ENCODE assay signal across 26 cellular contexts in the genomic region with DNA sequence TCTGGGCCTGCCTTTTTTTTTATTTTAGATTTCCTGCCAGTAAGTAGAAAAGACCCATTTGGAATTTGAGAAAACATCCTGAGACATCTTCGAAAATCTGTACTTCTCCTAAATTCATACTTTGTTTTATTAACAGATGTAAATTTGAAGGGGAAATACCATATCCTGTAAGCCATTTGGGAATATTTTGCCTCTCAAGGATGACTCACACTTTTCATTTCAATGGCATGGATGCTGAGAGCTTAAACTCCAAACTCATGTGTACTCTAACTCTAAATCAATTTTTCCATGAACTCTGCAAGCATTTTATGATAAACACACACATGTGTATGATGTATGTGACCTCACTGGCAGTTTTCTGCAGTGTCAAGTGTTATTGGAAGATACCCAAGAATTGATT.
DNase-seq lines count a peak whose midpoint lies in the region; ATAC-seq and TF ChIP-seq lines count a peak whose summit lies in the region.
"Had no signal": no experiment of that assay in that cellular context is flagged by ENCODE, and none has a peak within 500 bp of the region (broad histone marks: within the 10 kb centered on the region; RNA-seq: fewer than 3 reads in every experiment).

No MANE protein-coding gene starts in this region.

- no peak overlapping the region for H2AK5ac ChIP-seq in mesenchymal stem cell (ENCODE audit: low read length, severe bottlenecking)
- no peak overlapping the region for H2AK5ac ChIP-seq in H9 (ENCODE audit: insufficient read length, low read length)

- H3K18ac ChIP-seq in mesenchymal stem cell (ENCODE audit: low read depth in 1 of 2, low read length in 2 of 2) = no peak overlapping the region
- H3K18ac ChIP-seq in H9 (ENCODE audit: insufficient read length, low read depth, low read length) = no peak overlapping the region

- H3K4me2 ChIP-seq in mesenchymal stem cell (ENCODE audit: low read length, poor library complexity, severe bottlenecking) (no peak overlapping the region), H9 (ENCODE audit: insufficient read depth, insufficient read length, low read length) (no peak overlapping the region)

- no peak overlapping the region for H2BK12ac ChIP-seq in mesenchymal stem cell (ENCODE audit: low read length in 2 of 2)
- H2BK12ac ChIP-seq in H9 (ENCODE audit: insufficient read length, low read depth, low read length) = no peak overlapping the region

- H3K79me2 ChIP-seq in H9 (ENCODE audit: insufficient read depth, low read length) = no peaks in the 10 kb centered on the region; the same call in 1 of the 2 replicates

- no peak overlapping the region for H4K8ac ChIP-seq in mesenchymal stem cell (ENCODE audit: low read length)
- no peak overlapping the region for H4K8ac ChIP-seq in H9 (replicated peaks; ENCODE audit: insufficient read length, low read depth, low read length)

- H3K4me3 ChIP-seq in mesenchymal stem cell (ENCODE audit: insufficient read depth in 1 of 2, low read depth in 1 of 2, low read length in 2 of 2) = no peak overlapping the region
- H3K4me3 ChIP-seq: coronary artery, gastroesophageal sphincter, HAP-1, lower lobe of right lung, psoas muscle, testis had no signal

- no peaks in the 10 kb centered on the region for H4K20me1 ChIP-seq in H9 (ENCODE audit: control insufficient read depth, insufficient read depth, insufficient read length)

- no peak overlapping the region for H3T11ph ChIP-seq in H9 (ENCODE audit: low read length)

- no peaks in the 10 kb centered on the region for H3K9me3 Mint-ChIP-seq in HFFc6
- H3K9me3 Mint-ChIP-seq in H9 = no peaks in the 10 kb centered on the region
- H3K9me3 Mint-ChIP-seq: activated naive CD8-positive, alpha-beta T cell treated with anti-CD3 and anti-CD28 coated beads, Interleukin-2, amount 50 U/mL, for 24 hours; WTC11 had no signal

- no peak overlapping the region for H3K4ac ChIP-seq in mesenchymal stem cell (ENCODE audit: low read depth in 1 of 2, low read length in 2 of 2)
- no peak overlapping the region for H3K4ac ChIP-seq in H9 (ENCODE audit: low read depth, low read length)

- H3K4me1 ChIP-seq in mesenchymal stem cell (ENCODE audit: control insufficient read depth, insufficient read depth, low read depth, low read length) (no peaks in the 10 kb centered on the region), H9 (ENCODE audit: insufficient read depth, low read length) (peaks cover 6% of the 10 kb centered on the region; the same call in 1 of the 2 replicates)
- H3K4me1 ChIP-seq: lower lobe of right lung, psoas muscle, testis had no signal

- no peak overlapping the region for H2BK20ac ChIP-seq in H9 (ENCODE audit: low read depth, low read length, poor library complexity, severe bottlenecking)

- no peak overlapping the region for H4K91ac ChIP-seq in mesenchymal stem cell (ENCODE audit: low read length)
- H4K91ac ChIP-seq in H9 (ENCODE audit: insufficient read length, low read depth, low read length) = no peak overlapping the region

- H3K23me2 ChIP-seq in H9 (ENCODE audit: insufficient read length, low read depth, low read length, poor library complexity, severe bottlenecking) = no peaks in the 10 kb centered on the region

- H4K5ac ChIP-seq in H9 (ENCODE audit: insufficient read length, low read depth, low read length) = no peak overlapping the region

- no peak overlapping the region for H3K56ac ChIP-seq in H9 (ENCODE audit: insufficient read length, low read depth, low read length)

- no peak for ATAC-seq in HG03460 (IDR thresholded peaks at IDR 0.05; ENCODE audit: unreplicated experiment)
- ATAC-seq: activated naive CD8-positive, alpha-beta T cell treated with anti-CD3 and anti-CD28 coated beads, Interleukin-2, amount 50 U/mL, for 24 hours; gastroesophageal sphincter; lower lobe of right lung; psoas muscle; stimulated activated effector memory CD8-positive, alpha-beta T cell treated with anti-CD3 and anti-CD28 coated beads, Interleukin-12 subunit alpha, Interleukin-12 subunit beta, amount 100 ng/mL, for 72 hours; WTC11 had no signal

- DNase-seq in AG20443 (ENCODE audit: low spot score) (peak; percentile 10), HFFc6 (no peak), dermis microvascular lymphatic vessel endothelial cell (ENCODE audit: low read depth in 2 of 2) (peak; percentile 32 to 63), mesenchymal stem cell (peak; percentile 28), H9 (no peak), KG1 (lab: John Stamatoyannopoulos, UW) (no peak)
- DNase-seq in stimulated activated CD4-positive, alpha-beta T cell treated with anti-CD3 and anti-CD28 coated beads, Interleukin-15, amount 100 ng/mL, for 24 hours = no peak
- DNase-seq: activated CD4-positive, alpha-beta T cell treated with anti-CD3 and anti-CD28 coated beads, Interleukin-2, amount 50 U/mL, for 4 hours; activated effector memory CD4-positive, alpha-beta T cell treated with Interleukin-2 at 50 U/mL for 16 hours; activated naive CD8-positive, alpha-beta T cell treated with anti-CD3 and anti-CD28 coated beads, Interleukin-2, amount 50 U/mL, for 24 hours; CD4-positive, alpha-beta memory T cell; DMS79 treated with DMSO at 0.1 percent for 48 hours; kidney; lower lobe of right lung; NCI-H146; psoas muscle; stimulated activated CD4-positive, alpha-beta T cell treated with anti-CD3 and anti-CD28 coated beads, Interleukin-1b, Interleukin-23, amount 100 ng/mL, for 48 hours; T-helper 9 cell; testis had no signal

- H3K27ac ChIP-seq in mesenchymal stem cell (ENCODE audit: low read length, poor library complexity, severe bottlenecking) = no peak overlapping the region
- no peak overlapping the region for H3K27ac ChIP-seq in H9 (ENCODE audit: insufficient read length, low read depth, low read length)
- H3K27ac ChIP-seq: coronary artery, gastroesophageal sphincter, lower lobe of right lung, neutrophil, psoas muscle, testis had no signal

- H3K23ac ChIP-seq in mesenchymal stem cell (ENCODE audit: low read length in 2 of 2) (no peak overlapping the region), H9 (ENCODE audit: insufficient read length, low read depth, low read length) (no peak overlapping the region)

- H2BK15ac ChIP-seq in mesenchymal stem cell (ENCODE audit: low read depth, poor library complexity, severe bottlenecking) = no peak overlapping the region
- H2BK15ac ChIP-seq in H9 (ENCODE audit: low read depth, low read length) = no peak overlapping the region

- H3K27me3 ChIP-seq in mesenchymal stem cell (ENCODE audit: control insufficient read depth in 1 of 2, insufficient read depth in 1 of 2, low read length in 2 of 2) (no peaks in the 10 kb centered on the region), H9 (ENCODE audit: insufficient read depth, low read length) (no peaks in the 10 kb centered on the region)
- H3K27me3 ChIP-seq: gastroesophageal sphincter, neutrophil, testis had no signal

- H3K27me3 Mint-ChIP-seq in HFFc6 (ENCODE audit: insufficient read depth) = no peaks in the 10 kb centered on the region; the same call in 1 of the 2 replicates
- no peaks in the 10 kb centered on the region for H3K27me3 Mint-ChIP-seq in H9 (ENCODE audit: low read depth)
- H3K27me3 Mint-ChIP-seq: activated naive CD8-positive, alpha-beta T cell treated with anti-CD3 and anti-CD28 coated beads, Interleukin-2, amount 50 U/mL, for 24 hours; CD4-positive, alpha-beta memory T cell had no signal

- peaks cover 30% of the 10 kb centered on the region for H3K4me1 Mint-ChIP-seq in HFFc6 (ENCODE audit: low read depth)
- peaks cover 55 to 58% of the 10 kb centered on the region in 2 experiments for H3K4me1 Mint-ChIP-seq in H9
- H3K4me1 Mint-ChIP-seq: activated naive CD8-positive, alpha-beta T cell treated with anti-CD3 and anti-CD28 coated beads, Interleukin-2, amount 50 U/mL, for 24 hours; CD4-positive, alpha-beta memory T cell; stimulated activated effector memory CD8-positive, alpha-beta T cell treated with anti-CD3 and anti-CD28 coated beads, Interleukin-12 subunit alpha, Interleukin-12 subunit beta, amount 100 ng/mL, for 72 hours had no signal

- H3K9ac ChIP-seq in mesenchymal stem cell (ENCODE audit: low read length) (no peak overlapping the region), H9 (ENCODE audit: extremely low read depth, insufficient read length, low read length) (no peak overlapping the region)

- peak overlapping the region; percentile 49 for H3K27ac Mint-ChIP-seq in HFFc6
- peak overlapping the region in 1 of 3 experiments; percentile 69; a peak in 2 of 7 replicates for H3K27ac Mint-ChIP-seq in H9
- H3K27ac Mint-ChIP-seq: activated naive CD8-positive, alpha-beta T cell treated with anti-CD3 and anti-CD28 coated beads, Interleukin-2, amount 50 U/mL, for 24 hours; CD4-positive, alpha-beta memory T cell; stimulated activated effector memory CD8-positive, alpha-beta T cell treated with anti-CD3 and anti-CD28 coated beads, Interleukin-12 subunit alpha, Interleukin-12 subunit beta, amount 100 ng/mL, for 72 hours had no signal

- H2AFZ ChIP-seq in mesenchymal stem cell (ENCODE audit: low read depth, low read length) = no peak overlapping the region
- no peak overlapping the region for H2AFZ ChIP-seq in H9 (ENCODE audit: low read length)

- no peak for TF ChIP-seq CTCF in HFFc6 (IDR thresholded peaks at IDR 0.05)
- no peak for TF ChIP-seq CTCF in H9 (conservative IDR thresholded peaks at IDR 0.05)

- H3K4me3 Mint-ChIP-seq in HFFc6 (no peak overlapping the region), H9 (no peak overlapping the region)
- H3K4me3 Mint-ChIP-seq: activated naive CD8-positive, alpha-beta T cell treated with anti-CD3 and anti-CD28 coated beads, Interleukin-2, amount 50 U/mL, for 24 hours; CD4-positive, alpha-beta memory T cell; stimulated activated effector memory CD8-positive, alpha-beta T cell treated with anti-CD3 and anti-CD28 coated beads, Interleukin-12 subunit alpha, Interleukin-12 subunit beta, amount 100 ng/mL, for 72 hours; WTC11 had no signal

- H3K9me3 ChIP-seq in mesenchymal stem cell (ENCODE audit: control insufficient read depth, low read length) (no peaks in the 10 kb centered on the region), H9 (ENCODE audit: control insufficient read depth, low read depth, low read length) (no peaks in the 10 kb centered on the region)
- H3K9me3 ChIP-seq: gastroesophageal sphincter, HAP-1, lower lobe of right lung, neutrophil, psoas muscle, testis had no signal

- no peak overlapping the region for H3K14ac ChIP-seq in mesenchymal stem cell (ENCODE audit: low read length in 2 of 2)
- no peak overlapping the region for H3K14ac ChIP-seq in H9 (ENCODE audit: insufficient read depth, low read length)

- H2BK120ac ChIP-seq in mesenchymal stem cell (ENCODE audit: low read depth, low read length) (no peak overlapping the region), H9 (ENCODE audit: low read depth, low read length, poor library complexity, severe bottlenecking) (no peak overlapping the region)

- H3K79me1 ChIP-seq in mesenchymal stem cell (replicated peaks; ENCODE audit: low read length, poor library complexity, severe bottlenecking) (peaks cover 5% of the 10 kb centered on the region), H9 (ENCODE audit: insufficient read depth, low read depth, low read length, poor library complexity, severe bottlenecking) (no peaks in the 10 kb centered on the region)

- no peak overlapping the region for H2BK5ac ChIP-seq in mesenchymal stem cell (ENCODE audit: low read depth, low read length, poor library complexity, severe bottlenecking)
- H2BK5ac ChIP-seq in H9 (ENCODE audit: insufficient read length, low read length) = no peak overlapping the region

- H3K36me3 Mint-ChIP-seq in HFFc6 (ENCODE audit: low read depth) = peaks cover 16% of the 10 kb centered on the region; the same call in 1 of the 2 replicates
- peaks cover 6 to 11% (median 7%) of the 10 kb centered on the region in 3 experiments; a peak in 5 of 7 replicates for H3K36me3 Mint-ChIP-seq in H9 (ENCODE audit: insufficient read depth in 1 of 3, low read depth in 3 of 3)
- H3K36me3 Mint-ChIP-seq: CD4-positive, alpha-beta memory T cell; stimulated activated effector memory CD8-positive, alpha-beta T cell treated with anti-CD3 and anti-CD28 coated beads, Interleukin-12 subunit alpha, Interleukin-12 subunit beta, amount 100 ng/mL, for 72 hours; WTC11 had no signal

- no CpG with 5 or more reads among the region's 1 CpG for WGBS in mesenchymal stem cell
- no CpG with 5 or more reads among the region's 1 CpG for WGBS in H9 (ENCODE audit: extremely low coverage, insufficient read length, low lambda C conversion rate)

- H3K36me3 ChIP-seq in mesenchymal stem cell (ENCODE audit: control insufficient read depth in 1 of 2, insufficient read depth in 2 of 2, low read depth in 1 of 2, low read length in 2 of 2) = no peaks in the 10 kb centered on the region
- H3K36me3 ChIP-seq: gastroesophageal sphincter, HAP-1, lower lobe of right lung, neutrophil had no signal

Comparison
In these comparisons a context has a peak if more than half of its experiments do, and no peak if none do; other contexts are left out.
1. DNase-seq: peak in AG20443 (single experiment), dermis microvascular lymphatic vessel endothelial cell (2 of 2) and mesenchymal stem cell (single experiment); none in HFFc6 (single experiment), H9 (single experiment), KG1 (single experiment) and stimulated activated CD4-positive, alpha-beta T cell treated with anti-CD3 and anti-CD28 coated beads, Interleukin-15, amount 100 ng/mL, for 24 hours (single experiment).